ENCODE assay signal across 34 cellular contexts in the genomic region with DNA sequence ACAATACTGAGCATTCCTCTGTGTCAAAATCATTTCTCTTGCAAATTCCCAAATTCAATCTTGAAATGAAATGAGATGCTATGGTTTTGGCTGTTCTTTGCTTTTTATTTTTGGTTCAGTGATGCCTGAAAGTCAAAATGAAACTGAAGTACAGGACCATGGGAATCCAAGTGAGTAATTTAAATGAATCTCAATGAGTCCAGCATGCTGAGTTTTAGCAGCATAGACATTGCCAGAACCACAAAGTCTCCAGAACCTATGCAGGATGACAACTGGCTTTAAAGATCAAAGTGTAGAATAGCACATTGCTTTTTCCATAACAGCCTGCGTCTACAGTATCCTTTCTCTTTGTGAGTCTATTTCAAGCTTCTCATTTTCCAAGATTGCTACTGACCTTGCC.
DNase-seq lines count a peak whose midpoint lies in the region; ATAC-seq, FAIRE-seq and TF ChIP-seq lines count a peak whose summit lies in the region.
"Had no signal": no experiment of that assay in that cellular context is flagged by ENCODE, and none has a peak within 500 bp of the region (broad histone marks: within the 10 kb centered on the region; RNA-seq: fewer than 3 reads in every experiment).

No MANE protein-coding gene starts in this region.

- FAIRE-seq in D721Med (lab: Jason Lieb, UNC): peak; percentile 77
- FAIRE-seq: GM12892, pancreas, RCC 7860 had no signal

- H3K27ac Mint-ChIP-seq in neural progenitor cell: no peak overlapping the region
- H3K27ac Mint-ChIP-seq: activated CD4-positive, alpha-beta T cell treated with anti-CD3 and anti-CD28 coated beads, Interleukin-2, amount 10 ng/mL, durations not matched to agents 7 days and 5 days; activated naive CD8-positive, alpha-beta T cell treated with anti-CD3 and anti-CD28 coated beads for 36 hours; B cell; CD8-positive, alpha-beta memory T cell; endodermal cell; HFFc6; nephron progenitor cell had no signal

- H3K27ac ChIP-seq in neural progenitor cell: no peak overlapping the region
- H3K27ac ChIP-seq: left lung, pancreas, spleen, testis had no signal

- no peaks in the 10 kb centered on the region for H3K36me3 Mint-ChIP-seq in neural progenitor cell
- H3K36me3 Mint-ChIP-seq in activated T-cell treated with anti-CD3 and anti-CD28 coated beads, Interleukin-2, amount 50 U/mL, for 4 hours (ENCODE audit: insufficient read depth): no peaks in the 10 kb centered on the region
- H3K36me3 Mint-ChIP-seq: activated naive CD8-positive, alpha-beta T cell treated with anti-CD3 and anti-CD28 coated beads for 36 hours; CD8-positive, alpha-beta memory T cell had no signal

- no peak for ATAC-seq in GM19467 (IDR thresholded peaks at IDR 0.05; ENCODE audit: unreplicated experiment)
- ATAC-seq in activated T-cell treated with anti-CD3 and anti-CD28 coated beads, Interleukin-2, amount 50 U/mL, for 4 hours: no peak
- ATAC-seq: left lung; stimulated activated naive CD8-positive, alpha-beta T cell treated with anti-CD3 and anti-CD28 coated beads, Interleukin-15, Interleukin-2, amounts not matched to agents 100 U/mL and 50 U/mL, for 24 hours had no signal

- H3K9me3 ChIP-seq in adipocyte (ENCODE audit: control insufficient read depth, low read length) (no peaks in the 10 kb centered on the region), neural progenitor cell (ENCODE audit: low read depth) (no peaks in the 10 kb centered on the region)
- H3K9me3 ChIP-seq: left lung, spleen, testis had no signal

- H3F3A ChIP-seq in neural progenitor cell (ENCODE audit: low read depth): no peaks in the 10 kb centered on the region

- peaks cover 5% of the 10 kb centered on the region for H3K4me1 Mint-ChIP-seq in neural progenitor cell
- no peaks in the 10 kb centered on the region for H3K4me1 Mint-ChIP-seq in activated T-cell treated with anti-CD3 and anti-CD28 coated beads, Interleukin-2, amount 50 U/mL, for 4 hours (ENCODE audit: low read depth)
- H3K4me1 Mint-ChIP-seq: activated CD4-positive, alpha-beta T cell treated with anti-CD3 and anti-CD28 coated beads, Interleukin-2, amount 10 ng/mL, durations not matched to agents 7 days and 5 days; activated naive CD8-positive, alpha-beta T cell treated with anti-CD3 and anti-CD28 coated beads for 36 hours; B cell; CD8-positive, alpha-beta memory T cell had no signal

- H3K27me3 Mint-ChIP-seq in neural progenitor cell (ENCODE audit: insufficient read depth, low read depth): no peaks in the 10 kb centered on the region
- no peaks in the 10 kb centered on the region for H3K27me3 Mint-ChIP-seq in activated T-cell treated with anti-CD3 and anti-CD28 coated beads, Interleukin-2, amount 50 U/mL, for 4 hours (ENCODE audit: low read depth)
- H3K27me3 Mint-ChIP-seq: activated CD4-positive, alpha-beta T cell treated with anti-CD3 and anti-CD28 coated beads, Interleukin-2, amount 10 ng/mL, durations not matched to agents 7 days and 5 days; activated naive CD8-positive, alpha-beta T cell treated with anti-CD3 and anti-CD28 coated beads for 36 hours; B cell; CD8-positive, alpha-beta memory T cell had no signal

- H3K4me2 ChIP-seq in neural progenitor cell: no peak overlapping the region

- H3K9ac ChIP-seq in adipocyte (ENCODE audit: low read length) (no peak overlapping the region), neural progenitor cell (no peak overlapping the region)

- H3K4me3 ChIP-seq in adipocyte (ENCODE audit: low read length) (no peak overlapping the region), neural progenitor cell (no peak overlapping the region)
- H3K4me3 ChIP-seq: left lung, pancreas, spleen, testis had no signal

- H3K9me3 Mint-ChIP-seq in neural progenitor cell: no peaks in the 10 kb centered on the region
- peaks cover 16% of the 10 kb centered on the region for H3K9me3 Mint-ChIP-seq in activated T-cell treated with anti-CD3 and anti-CD28 coated beads, Interleukin-2, amount 50 U/mL, for 4 hours
- H3K9me3 Mint-ChIP-seq: activated CD4-positive, alpha-beta T cell treated with anti-CD3 and anti-CD28 coated beads, Interleukin-2, amount 10 ng/mL, durations not matched to agents 7 days and 5 days; endodermal cell; nephron progenitor cell had no signal

- in situ Hi-C loops in GM13976 (cut with MboI; ENCODE audit: low sequenced_read_pairs, unreplicated experiment): no loop called here

- H3K36me3 ChIP-seq in adipocyte (ENCODE audit: control insufficient read depth, insufficient read depth, low read length, severe bottlenecking) (no peaks in the 10 kb centered on the region), neural progenitor cell (no peaks in the 10 kb centered on the region)
- H3K36me3 ChIP-seq: left lung, pancreas, spleen had no signal

- no peaks in the 10 kb centered on the region for H3K79me2 ChIP-seq in neural progenitor cell (ENCODE audit: low read depth)

- TF ChIP-seq CTCF in D721Med (IDR thresholded peaks at IDR 0.05; ENCODE audit: insufficient read depth, missing control alignments) (no peak), neural progenitor cell (IDR thresholded peaks at IDR 0.05) (no peak), GM13976 (IDR thresholded peaks at IDR 0.05; ENCODE audit: borderline replicate concordance, control extremely low read depth, extremely low read depth, insufficient read depth, missing control alignments) (no peak)

- H4K20me1 ChIP-seq in neural progenitor cell (ENCODE audit: low read depth): no peaks in the 10 kb centered on the region

- H2AFZ ChIP-seq in neural progenitor cell (replicated peaks): peak overlapping the region; percentile 7

- H3K27me3 ChIP-seq in adipocyte (replicated peaks; ENCODE audit: control insufficient read depth, insufficient read depth, low read length): no peaks in the 10 kb centered on the region
- no peaks in the 10 kb centered on the region for H3K27me3 ChIP-seq in neural progenitor cell
- H3K27me3 ChIP-seq: left lung, pancreas, spleen, testis had no signal

- DNase-seq in D721Med (ENCODE audit: insufficient read length, low spot score) (no peak), NCI-H1694 (lab: John Stamatoyannopoulos, UW) (peak; percentile 42), adipocyte (ENCODE audit: low read depth) (peak; percentile 33), neural progenitor cell (ENCODE audit: low spot score) (no peak), GM13976 (ENCODE audit: low spot score) (no peak)
- DNase-seq in activated T-cell treated with anti-CD3 and anti-CD28 coated beads, Interleukin-2, amount 50 U/mL, for 4 hours: no peak
- DNase-seq: ACHN; activated CD4-positive, alpha-beta T cell treated with anti-CD3 and anti-CD28 coated beads, Interleukin-2, amount 10 ng/mL, durations not matched to agents 7 days and 5 days; activated effector memory CD4-positive, alpha-beta T cell treated with anti-CD3 and anti-CD28 coated beads, Interleukin-2, amount 50 U/mL, for 16 hours; activated naive CD8-positive, alpha-beta T cell treated with anti-CD3 and anti-CD28 coated beads for 36 hours; aorta; caudate nucleus; CD8-positive, alpha-beta memory T cell; cortex of kidney; DMS 273 treated with DMSO at 0.1 percent for 48 hours; endodermal cell; glutamatergic neuron; HFFc6; left lung; mesenchymal stem cell; NCI-H1092 treated with DMSO at 0.1 percent for 48 hours; NCI-H2029 treated with DMSO at 0.1 percent for 48 hours; NCI-H226; nephron progenitor cell; pancreas; SIG-M5; spleen; stimulated activated CD4-positive, alpha-beta T cell treated with anti-CD3 and anti-CD28 coated beads, Interleukin-2, amount 100 ng/mL, for 24 hours; stimulated activated naive CD8-positive, alpha-beta T cell treated with anti-CD3 and anti-CD28 coated beads, Interleukin-15, Interleukin-2, amounts not matched to agents 100 U/mL and 50 U/mL, for 24 hours; testis had no signal

- H3K4me3 Mint-ChIP-seq in neural progenitor cell: no peak overlapping the region
- no peak overlapping the region for H3K4me3 Mint-ChIP-seq in activated T-cell treated with anti-CD3 and anti-CD28 coated beads, Interleukin-2, amount 50 U/mL, for 4 hours
- H3K4me3 Mint-ChIP-seq: activated CD4-positive, alpha-beta T cell treated with anti-CD3 and anti-CD28 coated beads, Interleukin-2, amount 10 ng/mL, durations not matched to agents 7 days and 5 days; activated naive CD8-positive, alpha-beta T cell treated with anti-CD3 and anti-CD28 coated beads for 36 hours; B cell; CD8-positive, alpha-beta memory T cell; endodermal cell; HFFc6; nephron progenitor cell had no signal

- no peaks in the 10 kb centered on the region for H3K4me1 ChIP-seq in adipocyte (ENCODE audit: control insufficient read depth, insufficient read depth, low read length)
- H3K4me1 ChIP-seq in neural progenitor cell: peaks cover 8% of the 10 kb centered on the region
- H3K4me1 ChIP-seq: left lung, pancreas, spleen, testis had no signal

Comparison
In these comparisons a context has a peak if more than half of its experiments do, and no peak if none do; other contexts are left out.
1. DNase-seq: peak in NCI-H1694 (single experiment) and adipocyte (single experiment); none in D721Med (single experiment), neural progenitor cell (single experiment), GM13976 (single experiment) and activated T-cell treated with anti-CD3 and anti-CD28 coated beads, Interleukin-2, amount 50 U/mL, for 4 hours (single experiment).